23 cellular contexts compared by ENCODE assay signal in genomic region chr11:45886816-45887520, GRCh38. TPM values are rescaled to one million over a fixed set of nuclear protein-coding genes. Genes with fewer than 3 reads are reported as not detected.
A peak's percentile ranks its signal among the peaks of the same experiment; 100 is the strongest.
DNase-seq lines count a peak whose midpoint lies in the region; ATAC-seq and TF ChIP-seq lines count a peak whose summit lies in the region.
"Had no signal": no experiment of that assay in that cellular context is flagged by ENCODE, and none has a peak within 500 bp of the region (broad histone marks: within the 10 kb centered on the region; RNA-seq: fewer than 3 reads in every experiment).

No MANE protein-coding gene starts in this region.

- H3K27me3 Mint-ChIP-seq in CD8-positive, alpha-beta memory T cell, result peaks cover 5 to 7% of the 10 kb centered on the region in 2 donors
- H3K27me3 Mint-ChIP-seq in activated T-helper 2 cell treated with anti-CD3 and anti-CD28 coated beads, Interferon-gamma antibody, Interleukin-2, Interleukin-4, amounts not matched to agents 10 μg/mL and 5 μg/mL and 100 μg/mL, durations not matched to agents 14 hours and 24 hours and 36 hours (ENCODE audit: low read depth), result peaks cover 8% of the 10 kb centered on the region
- H3K27me3 Mint-ChIP-seq in natural killer cell (ENCODE audit: low read depth in 2 of 2), result peaks cover 0 to 14% of the 10 kb centered on the region in 2 donors
- peaks cover 5% of the 10 kb centered on the region for H3K27me3 Mint-ChIP-seq in CD8-positive, alpha-beta T cell (ENCODE audit: low read depth)

- peaks cover 10 to 11% (median 10%) of the 10 kb centered on the region in 3 donors for H3K4me1 Mint-ChIP-seq in CD8-positive, alpha-beta memory T cell
- peaks cover 3% of the 10 kb centered on the region for H3K4me1 Mint-ChIP-seq in activated T-helper 2 cell treated with anti-CD3 and anti-CD28 coated beads, Interferon-gamma antibody, Interleukin-2, Interleukin-4, amounts not matched to agents 10 μg/mL and 5 μg/mL and 100 μg/mL, durations not matched to agents 14 hours and 24 hours and 36 hours (ENCODE audit: low read depth)
- H3K4me1 Mint-ChIP-seq in natural killer cell, result peaks cover 12 to 16% of the 10 kb centered on the region in 2 donors
- H3K4me1 Mint-ChIP-seq in CD8-positive, alpha-beta T cell (ENCODE audit: low read depth), result peaks cover 10% of the 10 kb centered on the region

- POLR2A ChIA-PET in CD8-positive, alpha-beta memory T cell (lab: Charles Lee), result no interaction called here
- POLR2A ChIA-PET in CD8-positive, alpha-beta T cell (lab: Charles Lee), result no interaction called here

- TF ChIP-seq CTCF in 22Rv1 (IDR thresholded peaks at IDR 0.05), result no peak
- TF ChIP-seq CTCF in natural killer cell (IDR thresholded peaks at IDR 0.05), result no peak
- TF ChIP-seq CTCF in adrenal gland (IDR thresholded peaks at IDR 0.05), result no peak
- no peak for TF ChIP-seq CTCF in CD8-positive, alpha-beta T cell (IDR thresholded peaks at IDR 0.05)

- 0 out of 2 replicates have a peak overlapping the region, but pooled peaks have one; percentile 23 for H3K27ac ChIP-seq in 22Rv1
- H3K27ac ChIP-seq in CD8-positive, alpha-beta memory T cell (ENCODE audit: low read depth, low read length), result no peak overlapping the region
- no peak overlapping the region for H3K27ac ChIP-seq in adrenal gland
- H3K27ac ChIP-seq in CD8-positive, alpha-beta T cell (ENCODE audit: low read depth, low read length), result no peak overlapping the region
- H3K27ac ChIP-seq: hepatocyte, SJCRH30, suprapubic skin had no signal

- CTCF ChIA-PET in CD8-positive, alpha-beta memory T cell (lab: Charles Lee), result interaction anchor here (1.0 kb wide), 1 partner anchor 17 kb away, joined by 3 read pairs; no protein-coding TSS in a partner anchor
- CTCF ChIA-PET in CD8-positive, alpha-beta T cell (lab: Charles Lee), result no interaction called here

- ATAC-seq in natural killer cell, result no peak
- ATAC-seq in activated CD4-positive, CD25-positive, alpha-beta regulatory T cell treated with anti-CD3 and anti-CD28 coated beads, Interleukin-2, amount 50 U/mL, for 24 hours, result no peak
- no peak for ATAC-seq in CD8-positive, alpha-beta T cell
- ATAC-seq: effector memory CD8-positive, alpha-beta T cell; GM12878; left colon had no signal

- no peak overlapping the region for H3K27ac Mint-ChIP-seq in CD8-positive, alpha-beta memory T cell
- no peak overlapping the region for H3K27ac Mint-ChIP-seq in activated T-helper 2 cell treated with anti-CD3 and anti-CD28 coated beads, Interferon-gamma antibody, Interleukin-2, Interleukin-4, amounts not matched to agents 10 μg/mL and 5 μg/mL and 100 μg/mL, durations not matched to agents 14 hours and 24 hours and 36 hours
- no peak overlapping the region for H3K27ac Mint-ChIP-seq in natural killer cell
- no peak overlapping the region for H3K27ac Mint-ChIP-seq in CD8-positive, alpha-beta T cell
- H3K27ac Mint-ChIP-seq: effector memory CD8-positive, alpha-beta T cell had no signal

- WGBS in adrenal gland, 4 donors, result 88 to 94% (median 91%) methylated on average over 2 to 4 of the region's 4 CpGs; no CpG with 5 or more reads in 1 of the 4 donors

- peak overlapping the region; percentile 23 to 54 (median 34) for H3K4me3 Mint-ChIP-seq in CD8-positive, alpha-beta memory T cell
- H3K4me3 Mint-ChIP-seq in activated T-helper 2 cell treated with anti-CD3 and anti-CD28 coated beads, Interferon-gamma antibody, Interleukin-2, Interleukin-4, amounts not matched to agents 10 μg/mL and 5 μg/mL and 100 μg/mL, durations not matched to agents 14 hours and 24 hours and 36 hours (ENCODE audit: low read depth), result peak overlapping the region; percentile 5
- H3K4me3 Mint-ChIP-seq in natural killer cell, result peak overlapping the region; percentile 25
- H3K4me3 Mint-ChIP-seq in CD8-positive, alpha-beta T cell, result no peak overlapping the region

- TF ChIP-seq POLR2A in adrenal gland (IDR thresholded peaks at IDR 0.05), result no peak

- no peaks in the 10 kb centered on the region for H3K36me3 ChIP-seq in CD8-positive, alpha-beta memory T cell (ENCODE audit: insufficient read depth, low read length)
- peaks cover 0 to under 1% of the 10 kb centered on the region in 2 donors for H3K36me3 ChIP-seq in adrenal gland (replicated peaks in 1 of 2)
- peaks cover under 1% of the 10 kb centered on the region for H3K36me3 ChIP-seq in CD8-positive, alpha-beta T cell (ENCODE audit: insufficient read depth, low read length)
- H3K36me3 ChIP-seq: SJCRH30 had no signal

- peaks cover 0 to 6% (median 5%) of the 10 kb centered on the region in 3 donors for H3K36me3 Mint-ChIP-seq in CD8-positive, alpha-beta memory T cell
- H3K36me3 Mint-ChIP-seq in activated T-helper 2 cell treated with anti-CD3 and anti-CD28 coated beads, Interferon-gamma antibody, Interleukin-2, Interleukin-4, amounts not matched to agents 10 μg/mL and 5 μg/mL and 100 μg/mL, durations not matched to agents 14 hours and 24 hours and 36 hours (ENCODE audit: low read depth), result no peaks in the 10 kb centered on the region
- H3K36me3 Mint-ChIP-seq in natural killer cell, result no peaks in the 10 kb centered on the region
- peaks cover 5% of the 10 kb centered on the region for H3K36me3 Mint-ChIP-seq in CD8-positive, alpha-beta T cell

- H3K4me1 ChIP-seq in CD8-positive, alpha-beta memory T cell (ENCODE audit: insufficient read depth, low read length), result peaks cover 6% of the 10 kb centered on the region
- peaks cover 3 to 9% of the 10 kb centered on the region in 2 donors for H3K4me1 ChIP-seq in adrenal gland (replicated peaks in 1 of 2)
- H3K4me1 ChIP-seq in CD8-positive, alpha-beta T cell (ENCODE audit: insufficient read depth, low read length), result peaks cover 5% of the 10 kb centered on the region
- H3K4me1 ChIP-seq: SJCRH30 had no signal

- no peaks in the 10 kb centered on the region for H3K9me3 ChIP-seq in CD8-positive, alpha-beta memory T cell (ENCODE audit: low read length)
- no peaks in the 10 kb centered on the region for H3K9me3 ChIP-seq in adrenal gland (replicated peaks in 1 of 3)
- H3K9me3 ChIP-seq in CD8-positive, alpha-beta T cell (ENCODE audit: low read length), result no peaks in the 10 kb centered on the region
- H3K9me3 ChIP-seq: SJCRH30, suprapubic skin had no signal

- intact Hi-C loops in activated T-helper 2 cell treated with anti-CD3 and anti-CD28 coated beads, Interferon-gamma antibody, Interleukin-2, Interleukin-4, amounts not matched to agents 10 μg/mL and 5 μg/mL and 100 μg/mL, durations not matched to agents 14 hours and 24 hours and 36 hours (cut with micrococcal nuclease), result no loop called here
- intact Hi-C loops in natural killer cell (cut with micrococcal nuclease) (no loop called here), adrenal gland (cut with DNase I) (no loop called here)
- intact Hi-C loops in CD8-positive, alpha-beta T cell (cut with DNase I, micrococcal nuclease), result loop anchor here in 1 of 2 experiments (1.0 to 5.0 kb wide), 2 partner anchors 12 to 505 kb away; partner anchors contain the start of gene CHRM4

- H3K4me3 ChIP-seq in CD8-positive, alpha-beta memory T cell (ENCODE audit: low read length), result no peak overlapping the region
- H3K4me3 ChIP-seq in adrenal gland, result no peak overlapping the region
- no peak overlapping the region for H3K4me3 ChIP-seq in CD8-positive, alpha-beta T cell (ENCODE audit: low read depth, low read length)
- H3K4me3 ChIP-seq: GM12878, hepatocyte, SJCRH30, suprapubic skin had no signal

- H3K9me3 Mint-ChIP-seq in CD8-positive, alpha-beta memory T cell, result no peaks in the 10 kb centered on the region
- H3K9me3 Mint-ChIP-seq in activated T-helper 2 cell treated with anti-CD3 and anti-CD28 coated beads, Interferon-gamma antibody, Interleukin-2, Interleukin-4, amounts not matched to agents 10 μg/mL and 5 μg/mL and 100 μg/mL, durations not matched to agents 14 hours and 24 hours and 36 hours, result no peaks in the 10 kb centered on the region
- H3K9me3 Mint-ChIP-seq in natural killer cell, result no peaks in the 10 kb centered on the region
- H3K9me3 Mint-ChIP-seq in CD8-positive, alpha-beta T cell, result no peaks in the 10 kb centered on the region
- H3K9me3 Mint-ChIP-seq: effector memory CD8-positive, alpha-beta T cell had no signal

- H3K27me3 ChIP-seq in CD8-positive, alpha-beta memory T cell (ENCODE audit: insufficient read depth, low read length, poor library complexity, severe bottlenecking), result no peaks in the 10 kb centered on the region
- H3K27me3 ChIP-seq in adrenal gland, result no peaks in the 10 kb centered on the region
- H3K27me3 ChIP-seq in CD8-positive, alpha-beta T cell (ENCODE audit: insufficient read depth, low read length), result no peaks in the 10 kb centered on the region
- H3K27me3 ChIP-seq: hepatocyte, suprapubic skin had no signal

- DNase-seq in CD8-positive, alpha-beta memory T cell, result no peak
- no peak for DNase-seq in activated T-helper 2 cell treated with anti-CD3 and anti-CD28 coated beads, Interferon-gamma antibody, Interleukin-2, Interleukin-4, amounts not matched to agents 10 μg/mL and 5 μg/mL and 100 μg/mL, durations not matched to agents 14 hours and 24 hours and 36 hours (ENCODE audit: low spot score)
- DNase-seq in natural killer cell (no peak), adrenal gland (no peak)
- DNase-seq in CD8-positive, alpha-beta T cell, result no peak
- DNase-seq: activated CD4-positive, alpha-beta T cell treated with anti-CD3 and anti-CD28 coated beads, Interleukin-2, amount 50 U/mL, for 1 hour; activated T-cell treated with anti-CD3 and anti-CD28 coated beads, Interleukin-2, amount 50 U/mL, for 48 hours; amniotic stem cell; cerebellar nuclear complex; effector memory CD8-positive, alpha-beta T cell; left colon; midbrain; MV-4-11; NCI-H2029 treated with DMSO at 0.1 percent for 48 hours; NCI-H524 treated with DMSO at 0.1 percent for 48 hours; SJCRH30; stimulated activated CD4-positive, alpha-beta T cell treated with anti-CD3 and anti-CD28 coated beads, Interleukin-4, amount 100 ng/mL, for 1 hour had no signal

RNA-seq across cellular contexts. Expression of gene MAPK8IP1, which starts 1.5 kb away (rescaled TPM):
- 1 to 10 TPM in 1 of 2 experiments, under 1 TPM in 1; 0.98 to 1.1 TPM for total RNA-seq in CD8-positive, alpha-beta memory T cell
- polyA plus RNA-seq in CD8-positive, alpha-beta memory T cell, result 0.23 TPM
- 0.46 and 0.66 TPM in 2 replicates for total RNA-seq in activated T-helper 2 cell treated with anti-CD3 and anti-CD28 coated beads, Interferon-gamma antibody, Interleukin-2, Interleukin-4, amounts not matched to agents 10 μg/mL and 5 μg/mL and 100 μg/mL, durations not matched to agents 14 hours and 24 hours and 36 hours
- total RNA-seq in natural killer cell (10 to 100 TPM in 2 of 3 donors, 1 to 10 TPM in 1; 9.7 to 21.5 (median 13.9) TPM), adrenal gland (10 to 100 TPM; 28.2 to 73.7 (median 32.6) TPM)
- 10 to 100 TPM; 14.5 to 39.5 (median 33.3) TPM for polyA plus RNA-seq in adrenal gland
- total RNA-seq in CD8-positive, alpha-beta T cell, result 1 to 10 TPM; 6.5 to 8.4 TPM

RNA-seq across cellular contexts. Expression of gene FREY1, which starts 20.1 kb away (rescaled TPM):
- total RNA-seq in CD8-positive, alpha-beta memory T cell, result 1 to 10 TPM; 1.1 to 2.0 TPM
- polyA plus RNA-seq in CD8-positive, alpha-beta memory T cell, result 0.43 TPM
- total RNA-seq in activated T-helper 2 cell treated with anti-CD3 and anti-CD28 coated beads, Interferon-gamma antibody, Interleukin-2, Interleukin-4, amounts not matched to agents 10 μg/mL and 5 μg/mL and 100 μg/mL, durations not matched to agents 14 hours and 24 hours and 36 hours, result 1.4 and 1.7 TPM in 2 replicates
- total RNA-seq in natural killer cell (1 to 10 TPM; 3.7 to 6.8 (median 3.9) TPM), adrenal gland (under 1 TPM in 4 of 8 donors, not detected in 4; 0.35 to 0.94 (median 0.83) TPM)
- polyA plus RNA-seq in adrenal gland, result under 1 TPM in 2 of 3 donors, not detected in 1; 0.30 to 0.56 TPM
- total RNA-seq in CD8-positive, alpha-beta T cell, result 1 to 10 TPM; 3.7 to 5.1 TPM
- total RNA-seq: hepatocyte had no signal
- polyA plus RNA-seq: hepatocyte had no signal

RNA-seq across cellular contexts. Expression of gene PEX16, which starts 30.7 kb away (rescaled TPM):
- total RNA-seq in CD8-positive, alpha-beta memory T cell, result 10 to 100 TPM; 35.1 to 43.2 TPM
- polyA plus RNA-seq in CD8-positive, alpha-beta memory T cell, result 63.4 TPM
- total RNA-seq in activated T-helper 2 cell treated with anti-CD3 and anti-CD28 coated beads, Interferon-gamma antibody, Interleukin-2, Interleukin-4, amounts not matched to agents 10 μg/mL and 5 μg/mL and 100 μg/mL, durations not matched to agents 14 hours and 24 hours and 36 hours, result 30.8 and 38.5 TPM in 2 replicates
- total RNA-seq in natural killer cell, result 10 to 100 TPM; 61.3 to 75.8 (median 67.6) TPM
- 10 to 100 TPM; 32.6 to 48.5 (median 40.7) TPM for total RNA-seq in adrenal gland
- polyA plus RNA-seq in adrenal gland, result 10 to 100 TPM in 2 of 3 donors, 1 to 10 TPM in 1; 7.6 to 67.6 (median 52.8) TPM
- 10 to 100 TPM; 51.5 to 55.6 TPM for total RNA-seq in CD8-positive, alpha-beta T cell

RNA-seq across cellular contexts. Expression of gene LARGE2, which starts 35.5 kb away (rescaled TPM):
- 1 to 10 TPM; 2.6 to 3.2 TPM for total RNA-seq in CD8-positive, alpha-beta memory T cell
- polyA plus RNA-seq in CD8-positive, alpha-beta memory T cell, result 14.4 TPM
- total RNA-seq in activated T-helper 2 cell treated with anti-CD3 and anti-CD28 coated beads, Interferon-gamma antibody, Interleukin-2, Interleukin-4, amounts not matched to agents 10 μg/mL and 5 μg/mL and 100 μg/mL, durations not matched to agents 14 hours and 24 hours and 36 hours, result 0.07 and 0.30 TPM in 2 replicates
- 1 to 10 TPM in 2 of 3 donors, under 1 TPM in 1; 0.40 to 1.7 (median 1.0) TPM for total RNA-seq in natural killer cell
- 1 to 10 TPM; 1.0 to 7.1 (median 4.0) TPM for total RNA-seq in adrenal gland
- 10 to 100 TPM in 1 of 3 donors, 1 to 10 TPM in 2; 1.1 to 13.0 (median 3.9) TPM for polyA plus RNA-seq in adrenal gland
- total RNA-seq in CD8-positive, alpha-beta T cell, result 1 to 10 TPM; 3.0 to 4.2 TPM
- total RNA-seq: skeletal muscle tissue had no signal

RNA-seq across cellular contexts. Expression of gene CRY2, which starts 39.7 kb away (rescaled TPM):
- total RNA-seq in CD8-positive, alpha-beta memory T cell, result 10 to 100 TPM; 16.6 to 17.8 TPM
- 27.1 TPM for polyA plus RNA-seq in CD8-positive, alpha-beta memory T cell
- 21.5 and 24.0 TPM in 2 replicates for total RNA-seq in activated T-helper 2 cell treated with anti-CD3 and anti-CD28 coated beads, Interferon-gamma antibody, Interleukin-2, Interleukin-4, amounts not matched to agents 10 μg/mL and 5 μg/mL and 100 μg/mL, durations not matched to agents 14 hours and 24 hours and 36 hours
- total RNA-seq in natural killer cell (100 to 1,000 TPM; 124 to 214 (median 141) TPM), adrenal gland (10 to 100 TPM; 27.2 to 57.4 (median 36.2) TPM)
- polyA plus RNA-seq in adrenal gland, result 10 to 100 TPM; 14.7 to 19.1 (median 14.9) TPM
- 100 to 1,000 TPM; 172 to 177 TPM for total RNA-seq in CD8-positive, alpha-beta T cell
